ENCODE assay signal across 1 cellular context in genomic region chr2:226799211-226799975, GRCh38.
TF ChIP-seq lines count a peak whose summit lies in the region.

A gene with protein sequence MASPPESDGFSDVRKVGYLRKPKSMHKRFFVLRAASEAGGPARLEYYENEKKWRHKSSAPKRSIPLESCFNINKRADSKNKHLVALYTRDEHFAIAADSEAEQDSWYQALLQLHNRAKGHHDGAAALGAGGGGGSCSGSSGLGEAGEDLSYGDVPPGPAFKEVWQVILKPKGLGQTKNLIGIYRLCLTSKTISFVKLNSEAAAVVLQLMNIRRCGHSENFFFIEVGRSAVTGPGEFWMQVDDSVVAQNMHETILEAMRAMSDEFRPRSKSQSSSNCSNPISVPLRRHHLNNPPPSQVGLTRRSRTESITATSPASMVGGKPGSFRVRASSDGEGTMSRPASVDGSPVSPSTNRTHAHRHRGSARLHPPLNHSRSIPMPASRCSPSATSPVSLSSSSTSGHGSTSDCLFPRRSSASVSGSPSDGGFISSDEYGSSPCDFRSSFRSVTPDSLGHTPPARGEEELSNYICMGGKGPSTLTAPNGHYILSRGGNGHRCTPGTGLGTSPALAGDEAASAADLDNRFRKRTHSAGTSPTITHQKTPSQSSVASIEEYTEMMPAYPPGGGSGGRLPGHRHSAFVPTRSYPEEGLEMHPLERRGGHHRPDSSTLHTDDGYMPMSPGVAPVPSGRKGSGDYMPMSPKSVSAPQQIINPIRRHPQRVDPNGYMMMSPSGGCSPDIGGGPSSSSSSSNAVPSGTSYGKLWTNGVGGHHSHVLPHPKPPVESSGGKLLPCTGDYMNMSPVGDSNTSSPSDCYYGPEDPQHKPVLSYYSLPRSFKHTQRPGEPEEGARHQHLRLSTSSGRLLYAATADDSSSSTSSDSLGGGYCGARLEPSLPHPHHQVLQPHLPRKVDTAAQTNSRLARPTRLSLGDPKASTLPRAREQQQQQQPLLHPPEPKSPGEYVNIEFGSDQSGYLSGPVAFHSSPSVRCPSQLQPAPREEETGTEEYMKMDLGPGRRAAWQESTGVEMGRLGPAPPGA (N-terminal part only) (minus strand): TSS chr2:226799820. CDS start chr2:226798738, 1,082 bp downstream.

TF ChIP-seq in WTC11, 78 proteins besides CTCF, POLR2A, EP300 and RAD21 (continued from another document and continues in another):
- TF ChIP-seq, protein P1, sequence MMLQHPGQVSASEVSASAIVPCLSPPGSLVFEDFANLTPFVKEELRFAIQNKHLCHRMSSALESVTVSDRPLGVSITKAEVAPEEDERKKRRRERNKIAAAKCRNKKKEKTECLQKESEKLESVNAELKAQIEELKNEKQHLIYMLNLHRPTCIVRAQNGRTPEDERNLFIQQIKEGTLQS (CRISPR knock-in tag; conservative IDR thresholded peaks at IDR 0.05), result no peak
- TF ChIP-seq, protein P2, sequence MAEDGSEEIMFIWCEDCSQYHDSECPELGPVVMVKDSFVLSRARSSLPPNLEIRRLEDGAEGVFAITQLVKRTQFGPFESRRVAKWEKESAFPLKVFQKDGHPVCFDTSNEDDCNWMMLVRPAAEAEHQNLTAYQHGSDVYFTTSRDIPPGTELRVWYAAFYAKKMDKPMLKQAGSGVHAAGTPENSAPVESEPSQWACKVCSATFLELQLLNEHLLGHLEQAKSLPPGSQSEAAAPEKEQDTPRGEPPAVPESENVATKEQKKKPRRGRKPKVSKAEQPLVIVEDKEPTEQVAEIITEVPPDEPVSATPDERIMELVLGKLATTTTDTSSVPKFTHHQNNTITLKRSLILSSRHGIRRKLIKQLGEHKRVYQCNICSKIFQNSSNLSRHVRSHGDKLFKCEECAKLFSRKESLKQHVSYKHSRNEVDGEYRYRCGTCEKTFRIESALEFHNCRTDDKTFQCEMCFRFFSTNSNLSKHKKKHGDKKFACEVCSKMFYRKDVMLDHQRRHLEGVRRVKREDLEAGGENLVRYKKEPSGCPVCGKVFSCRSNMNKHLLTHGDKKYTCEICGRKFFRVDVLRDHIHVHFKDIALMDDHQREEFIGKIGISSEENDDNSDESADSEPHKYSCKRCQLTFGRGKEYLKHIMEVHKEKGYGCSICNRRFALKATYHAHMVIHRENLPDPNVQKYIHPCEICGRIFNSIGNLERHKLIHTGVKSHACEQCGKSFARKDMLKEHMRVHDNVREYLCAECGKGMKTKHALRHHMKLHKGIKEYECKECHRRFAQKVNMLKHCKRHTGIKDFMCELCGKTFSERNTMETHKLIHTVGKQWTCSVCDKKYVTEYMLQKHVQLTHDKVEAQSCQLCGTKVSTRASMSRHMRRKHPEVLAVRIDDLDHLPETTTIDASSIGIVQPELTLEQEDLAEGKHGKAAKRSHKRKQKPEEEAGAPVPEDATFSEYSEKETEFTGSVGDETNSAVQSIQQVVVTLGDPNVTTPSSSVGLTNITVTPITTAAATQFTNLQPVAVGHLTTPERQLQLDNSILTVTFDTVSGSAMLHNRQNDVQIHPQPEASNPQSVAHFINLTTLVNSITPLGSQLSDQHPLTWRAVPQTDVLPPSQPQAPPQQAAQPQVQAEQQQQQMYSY (CRISPR knock-in tag; IDR thresholded peaks at IDR 0.05), result no peak
- TF ChIP-seq, protein P3, sequence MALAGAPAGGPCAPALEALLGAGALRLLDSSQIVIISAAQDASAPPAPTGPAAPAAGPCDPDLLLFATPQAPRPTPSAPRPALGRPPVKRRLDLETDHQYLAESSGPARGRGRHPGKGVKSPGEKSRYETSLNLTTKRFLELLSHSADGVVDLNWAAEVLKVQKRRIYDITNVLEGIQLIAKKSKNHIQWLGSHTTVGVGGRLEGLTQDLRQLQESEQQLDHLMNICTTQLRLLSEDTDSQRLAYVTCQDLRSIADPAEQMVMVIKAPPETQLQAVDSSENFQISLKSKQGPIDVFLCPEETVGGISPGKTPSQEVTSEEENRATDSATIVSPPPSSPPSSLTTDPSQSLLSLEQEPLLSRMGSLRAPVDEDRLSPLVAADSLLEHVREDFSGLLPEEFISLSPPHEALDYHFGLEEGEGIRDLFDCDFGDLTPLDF (CRISPR knock-in tag; IDR thresholded peaks at IDR 0.05), result no peak
- TF ChIP-seq, protein P4, sequence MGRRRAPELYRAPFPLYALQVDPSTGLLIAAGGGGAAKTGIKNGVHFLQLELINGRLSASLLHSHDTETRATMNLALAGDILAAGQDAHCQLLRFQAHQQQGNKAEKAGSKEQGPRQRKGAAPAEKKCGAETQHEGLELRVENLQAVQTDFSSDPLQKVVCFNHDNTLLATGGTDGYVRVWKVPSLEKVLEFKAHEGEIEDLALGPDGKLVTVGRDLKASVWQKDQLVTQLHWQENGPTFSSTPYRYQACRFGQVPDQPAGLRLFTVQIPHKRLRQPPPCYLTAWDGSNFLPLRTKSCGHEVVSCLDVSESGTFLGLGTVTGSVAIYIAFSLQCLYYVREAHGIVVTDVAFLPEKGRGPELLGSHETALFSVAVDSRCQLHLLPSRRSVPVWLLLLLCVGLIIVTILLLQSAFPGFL (CRISPR knock-in tag; IDR thresholded peaks at IDR 0.05; ENCODE audit: borderline replicate concordance), result no peak
- TF ChIP-seq KAT7 (CRISPR knock-in tag; IDR thresholded peaks at IDR 0.05; ENCODE audit: borderline replicate concordance) (no peak), IRF2 (CRISPR knock-in tag; IDR thresholded peaks at IDR 0.05; ENCODE audit: borderline replicate concordance, low read depth) (no peak), ARID4B (CRISPR knock-in tag; IDR thresholded peaks at IDR 0.05; ENCODE audit: borderline replicate concordance) (no peak), STAT6 (CRISPR knock-in tag; conservative IDR thresholded peaks at IDR 0.05; ENCODE audit: low read depth) (no peak), ELF4 (CRISPR knock-in tag; IDR thresholded peaks at IDR 0.05; ENCODE audit: low read depth) (no peak), NFATC4 (CRISPR knock-in tag; IDR thresholded peaks at IDR 0.05) (no peak), ZNF416 (CRISPR knock-in tag; IDR thresholded peaks at IDR 0.05) (no peak), TP53 (CRISPR knock-in tag; IDR thresholded peaks at IDR 0.05) (peak; percentile 56; the same call in 1 of the 2 replicates), IRF1 (CRISPR knock-in tag; IDR thresholded peaks at IDR 0.05) (no peak), SMAD3 (CRISPR knock-in tag; IDR thresholded peaks at IDR 0.05; ENCODE audit: borderline replicate concordance) (no peak), NFE2L1 (CRISPR knock-in tag; IDR thresholded peaks at IDR 0.05) (no peak), ETV6 (CRISPR knock-in tag; IDR thresholded peaks at IDR 0.05) (no peak), ZNF219 (CRISPR knock-in tag; IDR thresholded peaks at IDR 0.05; ENCODE audit: borderline replicate concordance) (no peak), FOXJ3 (CRISPR knock-in tag; IDR thresholded peaks at IDR 0.05; ENCODE audit: borderline replicate concordance) (no peak), TCF7 (CRISPR knock-in tag; IDR thresholded peaks at IDR 0.05; ENCODE audit: low read depth) (no peak), ZNF671 (CRISPR knock-in tag; IDR thresholded peaks at IDR 0.05) (no peak), NR1H2 (CRISPR knock-in tag; IDR thresholded peaks at IDR 0.05) (no peak), NR2C2 (CRISPR knock-in tag; IDR thresholded peaks at IDR 0.05) (no peak), ATF2 (CRISPR knock-in tag; IDR thresholded peaks at IDR 0.05; ENCODE audit: borderline replicate concordance, low read depth) (no peak), GABPB1 (CRISPR knock-in tag; IDR thresholded peaks at IDR 0.05) (no peak), TEAD4 (CRISPR knock-in tag; IDR thresholded peaks at IDR 0.05) (no peak)
- TF ChIP-seq, protein P5, sequence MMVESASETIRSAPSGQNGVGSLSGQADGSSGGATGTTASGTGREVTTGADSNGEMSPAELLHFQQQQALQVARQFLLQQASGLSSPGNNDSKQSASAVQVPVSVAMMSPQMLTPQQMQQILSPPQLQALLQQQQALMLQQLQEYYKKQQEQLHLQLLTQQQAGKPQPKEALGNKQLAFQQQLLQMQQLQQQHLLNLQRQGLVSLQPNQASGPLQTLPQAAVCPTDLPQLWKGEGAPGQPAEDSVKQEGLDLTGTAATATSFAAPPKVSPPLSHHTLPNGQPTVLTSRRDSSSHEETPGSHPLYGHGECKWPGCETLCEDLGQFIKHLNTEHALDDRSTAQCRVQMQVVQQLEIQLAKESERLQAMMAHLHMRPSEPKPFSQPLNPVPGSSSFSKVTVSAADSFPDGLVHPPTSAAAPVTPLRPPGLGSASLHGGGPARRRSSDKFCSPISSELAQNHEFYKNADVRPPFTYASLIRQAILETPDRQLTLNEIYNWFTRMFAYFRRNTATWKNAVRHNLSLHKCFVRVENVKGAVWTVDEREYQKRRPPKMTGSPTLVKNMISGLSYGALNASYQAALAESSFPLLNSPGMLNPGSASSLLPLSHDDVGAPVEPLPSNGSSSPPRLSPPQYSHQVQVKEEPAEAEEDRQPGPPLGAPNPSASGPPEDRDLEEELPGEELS (CRISPR knock-in tag; IDR thresholded peaks at IDR 0.05), result no peak
- TF ChIP-seq, protein P6, sequence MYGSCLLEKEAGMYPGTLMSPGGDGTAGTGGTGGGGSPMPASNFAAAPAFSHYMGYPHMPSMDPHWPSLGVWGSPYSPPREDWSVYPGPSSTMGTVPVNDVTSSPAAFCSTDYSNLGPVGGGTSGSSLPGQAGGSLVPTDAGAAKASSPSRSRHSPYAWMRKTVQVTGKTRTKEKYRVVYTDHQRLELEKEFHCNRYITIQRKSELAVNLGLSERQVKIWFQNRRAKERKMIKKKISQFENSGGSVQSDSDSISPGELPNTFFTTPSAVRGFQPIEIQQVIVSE (CRISPR knock-in tag; IDR thresholded peaks at IDR 0.05; ENCODE audit: borderline replicate concordance), result no peak
- TF ChIP-seq, protein P7, sequence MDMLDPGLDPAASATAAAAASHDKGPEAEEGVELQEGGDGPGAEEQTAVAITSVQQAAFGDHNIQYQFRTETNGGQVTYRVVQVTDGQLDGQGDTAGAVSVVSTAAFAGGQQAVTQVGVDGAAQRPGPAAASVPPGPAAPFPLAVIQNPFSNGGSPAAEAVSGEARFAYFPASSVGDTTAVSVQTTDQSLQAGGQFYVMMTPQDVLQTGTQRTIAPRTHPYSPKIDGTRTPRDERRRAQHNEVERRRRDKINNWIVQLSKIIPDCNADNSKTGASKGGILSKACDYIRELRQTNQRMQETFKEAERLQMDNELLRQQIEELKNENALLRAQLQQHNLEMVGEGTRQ (CRISPR knock-in tag; IDR thresholded peaks at IDR 0.05), result peak; percentile 82
